Comparison of ENCODE assay signal across 8 cellular contexts in the genomic region with DNA sequence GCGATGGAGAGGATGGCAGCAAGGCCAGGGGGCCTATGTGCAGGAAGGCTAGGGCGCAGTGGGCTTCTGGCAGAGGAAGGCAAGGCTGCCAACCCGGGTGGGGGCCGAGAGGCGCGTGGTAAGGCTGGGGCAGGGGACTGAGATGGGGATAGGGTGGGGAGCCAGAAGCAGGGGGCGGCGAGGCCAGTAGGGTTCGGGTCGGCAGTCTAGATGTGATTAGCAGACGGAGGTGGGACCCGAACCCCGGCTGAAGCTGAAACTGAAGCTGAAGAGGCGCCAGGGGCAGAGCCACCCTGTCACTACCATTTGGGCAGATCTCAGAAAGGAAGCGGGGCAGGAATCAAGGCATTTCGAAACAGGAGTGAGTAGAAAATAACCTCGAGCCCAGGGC. TPM values are rescaled to one million over a fixed set of nuclear protein-coding genes. Genes with fewer than 3 reads are reported as not detected.
DNase-seq lines count a peak whose midpoint lies in the region; ATAC-seq, FAIRE-seq and TF ChIP-seq lines count a peak whose summit lies in the region.

No MANE protein-coding gene starts in this region.

- POLR2A ChIA-PET in RWPE1 (lab: Yijun Ruan, JAX; ENCODE audit: low non-redundant PET) (interaction anchor here (1.6 kb wide), 1 partner anchor 55 kb away, joined by 5 read pairs; a partner anchor contains a TSS), K562 (lab: Yijun Ruan, JAX) (interaction anchor here (0.6 to 1.0 kb wide), 3 partner anchors 10 to 13 kb away, joined by 3 to 4 read pairs (median 3); no protein-coding TSS in a partner anchor)

- H3K27me3 ChIP-seq in K562 (ENCODE audit: control insufficient read depth in 2 of 2, insufficient read depth in 2 of 2, low read length in 2 of 2), result no peaks in the 10 kb centered on the region

- in situ Hi-C loops in K562 (cut with MboI), result no loop called here

- H3K4me2 ChIP-seq in K562 (ENCODE audit: insufficient read depth, low read length), result peak overlapping the region; percentile 87

- no peak for TF ChIP-seq RAD21 in K562 (CRISPR knock-in tag; conservative IDR thresholded peaks at IDR 0.05 in 1 of 2, IDR thresholded peaks at IDR 0.05 in 1 of 2)

- no peaks in the 10 kb centered on the region for H3K9me3 ChIP-seq in K562 (replicated peaks; ENCODE audit: control insufficient read depth, insufficient read depth, low read depth, low read length)

- peak overlapping the region; percentile 99 for H2AFZ ChIP-seq in K562 (ENCODE audit: low read depth, low read length)

- ATAC-seq in HG02981 (IDR thresholded peaks at IDR 0.05; ENCODE audit: unreplicated experiment) (peak; percentile 2), K562 (peak; percentile 33)

- peaks cover 6 to 12% of the 10 kb centered on the region in 2 experiments; a peak in 3 of 5 replicates for H3K4me1 ChIP-seq in K562 (replicated peaks in 1 of 2; ENCODE audit: control insufficient read depth in 2 of 2, insufficient read depth in 2 of 2, low read length in 2 of 2)

- DNase-seq in activated gamma-delta T cell treated with anti-CD3 and anti-CD28 coated beads, Interleukin-2, amount 50 U/mL, for 16 hours (ENCODE audit: low read depth), result peak; percentile 4
- DNase-seq in activated gamma-delta T cell (lab: John Stamatoyannopoulos, UW) (no peak), RWPE1 (ENCODE audit: low spot score) (no peak), K562 (ENCODE audit: extremely low read depth in 1 of 4, low spot score in 3 of 4) (peak; percentile 12 to 39 (median 28)), iPS-NIHi11 (ENCODE audit: low spot score) (peak; percentile 52), UCSD-AML1 (lab: John Stamatoyannopoulos, UW; ENCODE audit: unreplicated experiment) (no peak)
- peak; percentile 55 for DNase-seq in stimulated activated CD4-positive, alpha-beta T cell treated with anti-CD3 and anti-CD28 coated beads, Interleukin-15, amount 100 ng/mL, for 24 hours

- TF ChIP-seq POLR2A in K562 (conservative IDR thresholded peaks at IDR 0.05), result no peak

- H3K27ac ChIP-seq in RWPE1, result peak overlapping the region; percentile 89
- peak overlapping the region; percentile 83 for H3K27ac ChIP-seq in K562 (ENCODE audit: extremely low read depth, low read depth, low read length)

- no peak for TF ChIP-seq CTCF in RWPE1 (conservative IDR thresholded peaks at IDR 0.05; ENCODE audit: low read depth)
- TF ChIP-seq CTCF in K562 (IDR thresholded peaks at IDR 0.05 in 2 of 3, conservative IDR thresholded peaks at IDR 0.05 in 1 of 3; ENCODE audit: insufficient read depth in 2 of 3, low read depth in 1 of 3, low read length in 3 of 3), result no peak

- H3K4me3 ChIP-seq in K562, result peak overlapping the region; percentile 90

- H3K36me3 ChIP-seq in K562 (ENCODE audit: control insufficient read depth, insufficient read depth, low read length), result no peaks in the 10 kb centered on the region

- 0% methylated on average over 8 of the region's 17 CpGs for WGBS in K562 (ENCODE audit: insufficient coverage, low coverage, missing lambda C conversion rate)

- no peak for TF ChIP-seq EP300 in K562 (IDR thresholded peaks at IDR 0.05; ENCODE audit: low read length)

- no peaks in the 10 kb centered on the region for H3K9me1 ChIP-seq in K562 (ENCODE audit: control insufficient read depth, insufficient read depth, low read length)

- H3K79me2 ChIP-seq in K562 (ENCODE audit: control insufficient read depth, insufficient read depth, low read length), result peaks cover 35% of the 10 kb centered on the region

- intact Hi-C loops in K562 (cut with micrococcal nuclease), result loop anchor here (2.0 to 5.0 kb wide), 2 partner anchors 54 to 80 kb away; a partner anchor contains a TSS

- CTCF ChIA-PET in RWPE1 (lab: Yijun Ruan, JAX) (no interaction called here), K562 (lab: Yijun Ruan, JAX; ENCODE audit: low intra/inter-chr PET ratio) (no interaction called here)

- FAIRE-seq in K562 (lab: Jason Lieb, UNC), result peak; percentile 51

- H4K20me1 ChIP-seq in K562 (replicated peaks; ENCODE audit: control insufficient read depth, insufficient read depth, low read length), result no peaks in the 10 kb centered on the region

- H3K9ac ChIP-seq in K562 (ENCODE audit: insufficient read depth in 1 of 2, low read depth in 2 of 2, low read length in 2 of 2), result peak overlapping the region; percentile 77 to 97

- BruUV-seq in K562 (replicated peaks; lab: Mats Ljungman, UMichigan), result no TSS peak

RNA-seq across cellular contexts. Expression of a gene that starts 0.5 kb away (rescaled TPM):
- 4.8 and 8.6 TPM in 2 replicates for total RNA-seq in K562 (2011; cell fraction: chromatin; rRNA removed; ENCODE audit: low replicate concordance)
- 2.8 and 3.7 TPM in 2 replicates for total RNA-seq in K562 (2011; cell fraction: nucleolus; rRNA removed)
- 7.8 and 14.2 TPM in 2 replicates for total RNA-seq in K562 (2011; cell fraction: nucleoplasm; rRNA removed)
- total RNA-seq in K562 (2014; rRNA removed) (9.7 and 12.3 TPM in 2 replicates), K562 (2014; rRNA removed; fragmentation: Illumina TruSeq; extraction: Trizol) (15.4 and 16.6 TPM in 2 replicates), K562 (2015; rRNA removed; fragmentation: Illumina TruSeq; extraction: Trizol) (11.2 and 12.0 TPM in 2 replicates), K562 (2021) (13.1 and 14.0 TPM in 2 replicates)
- polyA plus RNA-seq in K562 (2011; rRNA removed) (12.2 and 17.4 TPM in 2 replicates), K562 (2014; fragmentation: Illumina TruSeq; extraction: Trizol) (12.0 and 14.0 TPM in 2 replicates), K562 (2014; fragmentation: Nextera tagmentation; extraction: Ambion mirVana) (1 to 10 TPM; 3.3 to 4.7 TPM), K562 (2014; rRNA removed) (8.5 and 10.0 TPM in 2 replicates)
- 7.0 and 10.5 TPM in 2 replicates for polyA plus RNA-seq in K562 (2011; cell fraction: cytosol; rRNA removed)
- polyA plus RNA-seq in K562 (2011; cell fraction: nucleus; rRNA removed), result 5.1 and 5.2 TPM in 2 replicates
- 6.9 and 7.1 TPM in 2 replicates for polyA plus RNA-seq in K562 (2012)
- 18.8 and 23.4 TPM in 2 replicates for polyA minus RNA-seq in K562 (2011; rRNA and poly(A)+ RNA removed)
- 6.7 and 11.8 TPM in 2 replicates for polyA minus RNA-seq in K562 (2011; cell fraction: cytosol; rRNA and poly(A)+ RNA removed)
- polyA minus RNA-seq in K562 (2011; cell fraction: nucleus; rRNA and poly(A)+ RNA removed), result 2.8 and 4.6 TPM in 2 replicates

RNA-seq across cellular contexts. Expression of a gene that starts 0.8 kb away (rescaled TPM):
- 0.16 and 0.56 TPM in 2 replicates for total RNA-seq in K562 (2011; cell fraction: chromatin; rRNA removed; ENCODE audit: low replicate concordance)
- total RNA-seq in K562 (2011; cell fraction: nucleolus; rRNA removed), result not detected in 2 replicates
- 0.23 TPM in 1 of 2 replicates, not detected in the other for total RNA-seq in K562 (2011; cell fraction: nucleoplasm; rRNA removed)
- total RNA-seq in K562 (2014; rRNA removed) (0.18 and 0.49 TPM in 2 replicates), K562 (2014; rRNA removed; fragmentation: Illumina TruSeq; extraction: Trizol) (0.25 and 0.86 TPM in 2 replicates), K562 (2015; rRNA removed; fragmentation: Illumina TruSeq; extraction: Trizol) (0.54 and 0.72 TPM in 2 replicates), K562 (2021) (0.11 and 0.22 TPM in 2 replicates)
- polyA plus RNA-seq in K562 (2011; rRNA removed) (0.04 and 0.32 TPM in 2 replicates), K562 (2014; fragmentation: Illumina TruSeq; extraction: Trizol) (0.17 and 0.42 TPM in 2 replicates), K562 (2014; fragmentation: Nextera tagmentation; extraction: Ambion mirVana) (under 1 TPM; 0.20 to 0.22 TPM), K562 (2014; rRNA removed) (0.29 TPM in 1 of 2 replicates, not detected in the other)
- polyA plus RNA-seq in K562 (2011; cell fraction: cytosol; rRNA removed), result 0.62 TPM in 1 of 2 replicates, not detected in the other
- polyA plus RNA-seq in K562 (2011; cell fraction: nucleus; rRNA removed), result 0.10 and 0.37 TPM in 2 replicates
- 0.25 and 0.26 TPM in 2 replicates for polyA plus RNA-seq in K562 (2012)
- 0.33 and 0.63 TPM in 2 replicates for polyA minus RNA-seq in K562 (2011; rRNA and poly(A)+ RNA removed)
- not detected in 2 replicates for polyA minus RNA-seq in K562 (2011; cell fraction: cytosol; rRNA and poly(A)+ RNA removed)
- 0.40 TPM in 1 of 2 replicates, not detected in the other for polyA minus RNA-seq in K562 (2011; cell fraction: nucleus; rRNA and poly(A)+ RNA removed)

RNA-seq across cellular contexts. Expression of a gene that starts 46.9 kb away (rescaled TPM):
- total RNA-seq in K562 (2011; cell fraction: chromatin; rRNA removed; ENCODE audit: low replicate concordance), result 0.83 and 2.5 TPM in 2 replicates
- 0.83 and 0.92 TPM in 2 replicates for total RNA-seq in K562 (2011; cell fraction: nucleolus; rRNA removed)
- total RNA-seq in K562 (2011; cell fraction: nucleoplasm; rRNA removed), result 1.8 and 2.3 TPM in 2 replicates
- 0.36 and 0.45 TPM in 2 replicates for total RNA-seq in K562 (2014; rRNA removed)
- total RNA-seq in K562 (2014; rRNA removed; fragmentation: Illumina TruSeq; extraction: Trizol), result 0.29 and 0.32 TPM in 2 replicates
- total RNA-seq in K562 (2015; rRNA removed; fragmentation: Illumina TruSeq; extraction: Trizol), result 0.23 and 0.29 TPM in 2 replicates
- total RNA-seq in K562 (2021), result 0.18 TPM in 2 replicates
- 0.72 and 0.85 TPM in 2 replicates for polyA plus RNA-seq in K562 (2011; rRNA removed)
- polyA plus RNA-seq in K562 (2011; cell fraction: cytosol; rRNA removed), result 0.34 and 0.52 TPM in 2 replicates
- 1.3 and 1.6 TPM in 2 replicates for polyA plus RNA-seq in K562 (2011; cell fraction: nucleus; rRNA removed)
- 0.14 and 0.17 TPM in 2 replicates for polyA plus RNA-seq in K562 (2012)
- 0.37 and 0.39 TPM in 2 replicates for polyA plus RNA-seq in K562 (2014; fragmentation: Illumina TruSeq; extraction: Trizol)
- under 1 TPM; 0.30 to 0.52 TPM for polyA plus RNA-seq in K562 (2014; fragmentation: Nextera tagmentation; extraction: Ambion mirVana)
- 0.15 and 0.47 TPM in 2 replicates for polyA plus RNA-seq in K562 (2014; rRNA removed)
- 0.36 and 0.70 TPM in 2 replicates for polyA minus RNA-seq in K562 (2011; rRNA and poly(A)+ RNA removed)
- polyA minus RNA-seq in K562 (2011; cell fraction: cytosol; rRNA and poly(A)+ RNA removed), result not detected in 2 replicates
- polyA minus RNA-seq in K562 (2011; cell fraction: nucleus; rRNA and poly(A)+ RNA removed), result 0.27 and 0.44 TPM in 2 replicates

RNA-seq across cellular contexts. Expression of a gene that starts 55.5 kb away (rescaled TPM):
- 15.2 and 32.8 TPM in 2 replicates for total RNA-seq in K562 (2011; cell fraction: chromatin; rRNA removed; ENCODE audit: low replicate concordance)
- total RNA-seq in K562 (2011; cell fraction: nucleolus; rRNA removed), result 24.2 and 29.0 TPM in 2 replicates
- 24.8 and 26.6 TPM in 2 replicates for total RNA-seq in K562 (2011; cell fraction: nucleoplasm; rRNA removed)
- total RNA-seq in K562 (2014; rRNA removed) (15.7 and 16.1 TPM in 2 replicates), K562 (2014; rRNA removed; fragmentation: Illumina TruSeq; extraction: Trizol) (10.6 and 12.1 TPM in 2 replicates), K562 (2015; rRNA removed; fragmentation: Illumina TruSeq; extraction: Trizol) (16.5 and 18.0 TPM in 2 replicates), K562 (2021) (10.8 and 16.0 TPM in 2 replicates)
- polyA plus RNA-seq in K562 (2011; rRNA removed) (10.7 and 12.0 TPM in 2 replicates), K562 (2014; fragmentation: Illumina TruSeq; extraction: Trizol) (17.8 and 20.0 TPM in 2 replicates), K562 (2014; fragmentation: Nextera tagmentation; extraction: Ambion mirVana) (10 to 100 TPM in 1 of 2 experiments, 1 to 10 TPM in 1; 8.6 to 12.2 TPM), K562 (2014; rRNA removed) (13.8 and 15.4 TPM in 2 replicates)
- 12.6 and 21.3 TPM in 2 replicates for polyA plus RNA-seq in K562 (2011; cell fraction: cytosol; rRNA removed)
- 18.9 and 26.7 TPM in 2 replicates for polyA plus RNA-seq in K562 (2011; cell fraction: nucleus; rRNA removed)
- polyA plus RNA-seq in K562 (2012), result 16.9 and 25.5 TPM in 2 replicates
- polyA minus RNA-seq in K562 (2011; rRNA and poly(A)+ RNA removed), result 6.4 and 8.0 TPM in 2 replicates
- 5.8 and 10.6 TPM in 2 replicates for polyA minus RNA-seq in K562 (2011; cell fraction: cytosol; rRNA and poly(A)+ RNA removed)
- polyA minus RNA-seq in K562 (2011; cell fraction: nucleus; rRNA and poly(A)+ RNA removed), result 16.4 and 23.4 TPM in 2 replicates

RNA-seq across cellular contexts. Expression of a gene that starts 55.7 kb away (rescaled TPM):
- total RNA-seq in K562 (2011; cell fraction: chromatin; rRNA removed; ENCODE audit: low replicate concordance), result 80.6 and 94.2 TPM in 2 replicates
- total RNA-seq in K562 (2011; cell fraction: nucleolus; rRNA removed), result 40.1 and 42.7 TPM in 2 replicates
- 38.5 and 58.5 TPM in 2 replicates for total RNA-seq in K562 (2011; cell fraction: nucleoplasm; rRNA removed)
- total RNA-seq in K562 (2014; rRNA removed) (8.0 and 9.7 TPM in 2 replicates), K562 (2014; rRNA removed; fragmentation: Illumina TruSeq; extraction: Trizol) (6.0 and 8.4 TPM in 2 replicates), K562 (2015; rRNA removed; fragmentation: Illumina TruSeq; extraction: Trizol) (7.8 and 9.6 TPM in 2 replicates), K562 (2021) (16.6 and 23.0 TPM in 2 replicates)
- polyA plus RNA-seq in K562 (2011; rRNA removed) (10.9 and 16.1 TPM in 2 replicates), K562 (2014; fragmentation: Illumina TruSeq; extraction: Trizol) (6.6 and 7.5 TPM in 2 replicates), K562 (2014; fragmentation: Nextera tagmentation; extraction: Ambion mirVana) (under 1 TPM; 0.39 to 0.74 TPM), K562 (2014; rRNA removed) (12.1 and 12.7 TPM in 2 replicates)
- 7.6 and 10.2 TPM in 2 replicates for polyA plus RNA-seq in K562 (2011; cell fraction: cytosol; rRNA removed)
- polyA plus RNA-seq in K562 (2011; cell fraction: nucleus; rRNA removed), result 71.3 and 91.6 TPM in 2 replicates
- polyA plus RNA-seq in K562 (2012), result 7.0 and 11.8 TPM in 2 replicates
- 12.9 and 18.1 TPM in 2 replicates for polyA minus RNA-seq in K562 (2011; rRNA and poly(A)+ RNA removed)
- 11.9 and 15.5 TPM in 2 replicates for polyA minus RNA-seq in K562 (2011; cell fraction: cytosol; rRNA and poly(A)+ RNA removed)
- 27.3 and 33.8 TPM in 2 replicates for polyA minus RNA-seq in K562 (2011; cell fraction: nucleus; rRNA and poly(A)+ RNA removed)

Comparison
In these comparisons a context has a peak if more than half of its experiments do, and no peak if none do; other contexts are left out.
1. DNase-seq: peak in activated gamma-delta T cell treated with anti-CD3 and anti-CD28 coated beads, Interleukin-2, amount 50 U/mL, for 16 hours (single experiment), K562 (4 of 4), iPS-NIHi11 (single experiment) and stimulated activated CD4-positive, alpha-beta T cell treated with anti-CD3 and anti-CD28 coated beads, Interleukin-15, amount 100 ng/mL, for 24 hours (single experiment); none in activated gamma-delta T cell (single experiment), RWPE1 (single experiment) and UCSD-AML1 (single experiment).